In genomic region chr16:86383488-86384262, GRCh38 we compare ENCODE assay signal across 15 cellular contexts.
DNase-seq lines count a peak whose midpoint lies in the region; ATAC-seq and TF ChIP-seq lines count a peak whose summit lies in the region.
"Had no signal": no experiment of that assay in that cellular context is flagged by ENCODE, and none has a peak within 500 bp of the region (broad histone marks: within the 10 kb centered on the region; RNA-seq: fewer than 3 reads in every experiment).

No MANE protein-coding gene starts in this region.

- H3K4me1 ChIP-seq in endodermal cell (ENCODE audit: control insufficient read depth, insufficient read depth, low read length) = no peaks in the 10 kb centered on the region

- no peaks in the 10 kb centered on the region for H3K27me3 ChIP-seq in endodermal cell (ENCODE audit: control insufficient read depth, insufficient read depth, low read length, poor library complexity, severe bottlenecking)

- H3K27ac Mint-ChIP-seq in endodermal cell (no peak overlapping the region), mesothelial cell of epicardium (peak overlapping the region; percentile 12)
- H3K27ac Mint-ChIP-seq: activated CD4-positive, alpha-beta T cell treated with anti-CD3 and anti-CD28 coated beads, Interleukin-2, amount 10 ng/mL, durations not matched to agents 24 days and 14 days; activated naive CD8-positive, alpha-beta T cell; H9 had no signal

- no peak for ATAC-seq in HG03460 (IDR thresholded peaks at IDR 0.05; ENCODE audit: unreplicated experiment)

- no peaks in the 10 kb centered on the region for H3K9me3 Mint-ChIP-seq in endodermal cell
- peaks cover 4% of the 10 kb centered on the region for H3K9me3 Mint-ChIP-seq in mesothelial cell of epicardium
- H3K9me3 Mint-ChIP-seq: activated CD4-positive, alpha-beta T cell treated with anti-CD3 and anti-CD28 coated beads, Interleukin-2, amount 10 ng/mL, durations not matched to agents 24 days and 14 days; H9 had no signal

- peak; percentile 94 for DNase-seq in EH (ENCODE audit: low read depth)
- peak; percentile 90 for DNase-seq in MV-4-11 (lab: John Stamatoyannopoulos, UW)
- DNase-seq in endodermal cell = peak; percentile 61
- DNase-seq in mesothelial cell of epicardium (ENCODE audit: low spot score in 2 of 2, unreplicated experiment in 2 of 2) = no peak
- no peak for DNase-seq in amygdala (lab: John Stamatoyannopoulos, UW)
- DNase-seq in activated naive CD4-positive, alpha-beta T cell treated with anti-CD3 and anti-CD28 coated beads, Interleukin-2, amount 50 U/mL, for 16 hours = no peak
- no peak for DNase-seq in COLO668 (lab: John Stamatoyannopoulos, UW; ENCODE audit: unreplicated experiment)
- DNase-seq: activated CD4-positive, alpha-beta T cell treated with anti-CD3 and anti-CD28 coated beads, Interleukin-2, amount 10 ng/mL, durations not matched to agents 24 days and 14 days; DMS79; erythroblast; H9; NCI-H1694; RPMI8226 had no signal

- WGBS in endodermal cell (ENCODE audit: insufficient coverage in 1 of 2, insufficient read length in 1 of 2), 2 experiments = 73 to 78% methylated on average over 6 of the region's 7 CpGs

- H3K4me1 Mint-ChIP-seq in endodermal cell = peaks cover 4% of the 10 kb centered on the region
- H3K4me1 Mint-ChIP-seq in mesothelial cell of epicardium = peaks cover 11% of the 10 kb centered on the region
- H3K4me1 Mint-ChIP-seq: activated CD4-positive, alpha-beta T cell treated with anti-CD3 and anti-CD28 coated beads, Interleukin-2, amount 10 ng/mL, durations not matched to agents 24 days and 14 days had no signal

- H3K27me3 Mint-ChIP-seq in endodermal cell (ENCODE audit: insufficient read depth) (peaks cover 2% of the 10 kb centered on the region), mesothelial cell of epicardium (ENCODE audit: low read depth) (peaks cover 7% of the 10 kb centered on the region)
- H3K27me3 Mint-ChIP-seq: activated CD4-positive, alpha-beta T cell treated with anti-CD3 and anti-CD28 coated beads, Interleukin-2, amount 10 ng/mL, durations not matched to agents 24 days and 14 days had no signal

- no peaks in the 10 kb centered on the region for H3K9me3 ChIP-seq in endodermal cell (ENCODE audit: control insufficient read depth, low read length)

- H3K4me3 Mint-ChIP-seq in endodermal cell (no peak overlapping the region), mesothelial cell of epicardium (no peak overlapping the region)
- H3K4me3 Mint-ChIP-seq: activated CD4-positive, alpha-beta T cell treated with anti-CD3 and anti-CD28 coated beads, Interleukin-2, amount 10 ng/mL, durations not matched to agents 24 days and 14 days; activated naive CD8-positive, alpha-beta T cell; H9 had no signal

- TF ChIP-seq CTCF in endodermal cell (conservative IDR thresholded peaks at IDR 0.05) = no peak
- TF ChIP-seq CTCF in mesothelial cell of epicardium (IDR thresholded peaks at IDR 0.05; ENCODE audit: unreplicated experiment) = no peak

- H3K9ac ChIP-seq in endodermal cell (ENCODE audit: extremely low read depth, low read length, poor library complexity, severe bottlenecking) = no peak overlapping the region

- no peak overlapping the region for H3K27ac ChIP-seq in endodermal cell (ENCODE audit: low read depth, low read length)

- H3K36me3 ChIP-seq in endodermal cell (ENCODE audit: control insufficient read depth, insufficient read depth, low read length) = no peaks in the 10 kb centered on the region

- H3K36me3 Mint-ChIP-seq in endodermal cell (ENCODE audit: low read depth) (no peaks in the 10 kb centered on the region), mesothelial cell of epicardium (peaks cover 2% of the 10 kb centered on the region)
- H3K36me3 Mint-ChIP-seq: activated naive CD8-positive, alpha-beta T cell had no signal

- no peak overlapping the region for H3K4me3 ChIP-seq in endodermal cell (ENCODE audit: low read length)

Comparison
In these comparisons a context has a peak if more than half of its experiments do, and no peak if none do; other contexts are left out.
1. DNase-seq: peak in EH (single experiment), MV-4-11 (single experiment) and endodermal cell (single experiment); none in mesothelial cell of epicardium (0 of 2), amygdala (0 of 56), activated naive CD4-positive, alpha-beta T cell treated with anti-CD3 and anti-CD28 coated beads, Interleukin-2, amount 50 U/mL, for 16 hours (single experiment) and COLO668 (single experiment).